ENCODE assay signal across 8 cellular contexts in genomic region chr17:77957215-77957868, GRCh38. TPM values are rescaled to one million over a fixed set of nuclear protein-coding genes. Genes with fewer than 3 reads are reported as not detected.
DNase-seq lines count a peak whose midpoint lies in the region; ATAC-seq and TF ChIP-seq lines count a peak whose summit lies in the region.

No MANE protein-coding gene starts in this region.

- peak in 2 of 7 experiments; percentile 12 to 52 for DNase-seq in CD8-positive, alpha-beta T cell
- DNase-seq in HFFc6 = no peak
- DNase-seq in fibroblast of pulmonary artery (ENCODE audit: low read depth) = peak; percentile 28
- no peak for DNase-seq in progenitor cell of endocrine pancreas (ENCODE audit: low spot score, unreplicated experiment)
- no peak for DNase-seq in NCI-H2171 (lab: John Stamatoyannopoulos, UW)
- DNase-seq in ureter (ENCODE audit: low spot score) = no peak
- DNase-seq in T1000 (lab: John Stamatoyannopoulos, UW) = no peak

- no peak for TF ChIP-seq CTCF in CD8-positive, alpha-beta T cell (IDR thresholded peaks at IDR 0.05)
- TF ChIP-seq CTCF in HFFc6 (IDR thresholded peaks at IDR 0.05) (no peak), VCaP (conservative IDR thresholded peaks at IDR 0.05) (no peak), fibroblast of pulmonary artery (IDR thresholded peaks at IDR 0.05; ENCODE audit: low read length, missing control alignments) (no peak), progenitor cell of endocrine pancreas (IDR thresholded peaks at IDR 0.05; ENCODE audit: unreplicated experiment) (no peak)

- H3K36me3 ChIP-seq in CD8-positive, alpha-beta T cell (ENCODE audit: insufficient read depth, low read length) = no peaks in the 10 kb centered on the region

- H3K27me3 Mint-ChIP-seq in CD8-positive, alpha-beta T cell (ENCODE audit: low read depth) = no peaks in the 10 kb centered on the region
- peaks cover 50% of the 10 kb centered on the region for H3K27me3 Mint-ChIP-seq in HFFc6 (ENCODE audit: insufficient read depth)
- H3K27me3 Mint-ChIP-seq in progenitor cell of endocrine pancreas = peaks cover 49% of the 10 kb centered on the region

- H3K4me1 ChIP-seq in CD8-positive, alpha-beta T cell (ENCODE audit: insufficient read depth, low read length) = peaks cover 29% of the 10 kb centered on the region

- H3K27ac Mint-ChIP-seq in CD8-positive, alpha-beta T cell = peak overlapping the region; percentile 91
- no peak overlapping the region; the same call in 1 of the 2 replicates for H3K27ac Mint-ChIP-seq in HFFc6
- peak overlapping the region; percentile 76 for H3K27ac Mint-ChIP-seq in progenitor cell of endocrine pancreas

- H3K4me3 Mint-ChIP-seq in CD8-positive, alpha-beta T cell = peak overlapping the region; percentile 88
- H3K4me3 Mint-ChIP-seq in HFFc6 (peak overlapping the region; percentile 97), progenitor cell of endocrine pancreas (ENCODE audit: low read depth) (peak overlapping the region; percentile 87)

- no peak for ATAC-seq in CD8-positive, alpha-beta T cell

- no peaks in the 10 kb centered on the region for H3K27me3 ChIP-seq in CD8-positive, alpha-beta T cell (ENCODE audit: insufficient read depth, low read length)

- CTCF ChIA-PET in CD8-positive, alpha-beta T cell (lab: Charles Lee) = interaction anchor here (0.8 to 2.1 kb wide), 7 partner anchors 41 to 415 kb away, joined by 3 to 7 read pairs (median 4); no protein-coding TSS in a partner anchor

- peaks cover 32% of the 10 kb centered on the region for H3K4me1 Mint-ChIP-seq in CD8-positive, alpha-beta T cell (ENCODE audit: low read depth)
- peaks cover 23% of the 10 kb centered on the region for H3K4me1 Mint-ChIP-seq in HFFc6 (ENCODE audit: low read depth)
- peaks cover 13% of the 10 kb centered on the region for H3K4me1 Mint-ChIP-seq in progenitor cell of endocrine pancreas (ENCODE audit: low read depth)

- POLR2A ChIA-PET in CD8-positive, alpha-beta T cell (lab: Charles Lee) = interaction anchor here (0.7 to 3.9 kb wide), 38 partner anchors 9 to 581 kb away, joined by 3 to 138 read pairs (median 9); partner anchors contain the start of genes TMC6 and TMC8

- H3K4me3 ChIP-seq in CD8-positive, alpha-beta T cell (ENCODE audit: low read depth, low read length) = peak overlapping the region; percentile 81
- peak overlapping the region; percentile 62 for H3K4me3 ChIP-seq in fibroblast of pulmonary artery (replicated peaks; ENCODE audit: low read depth, low read length)

- H3K27ac ChIP-seq in CD8-positive, alpha-beta T cell (ENCODE audit: low read depth, low read length) = peak overlapping the region; percentile 79
- peak overlapping the region; percentile 93 for H3K27ac ChIP-seq in VCaP

- no peaks in the 10 kb centered on the region for H3K9me3 Mint-ChIP-seq in CD8-positive, alpha-beta T cell
- H3K9me3 Mint-ChIP-seq in HFFc6 (no peaks in the 10 kb centered on the region), progenitor cell of endocrine pancreas (ENCODE audit: low read depth) (no peaks in the 10 kb centered on the region)

- H3K9me3 ChIP-seq in CD8-positive, alpha-beta T cell (ENCODE audit: low read length) = no peaks in the 10 kb centered on the region

- intact Hi-C loops in CD8-positive, alpha-beta T cell (cut with DNase I, micrococcal nuclease) = loop anchor here (1.0 to 5.0 kb wide), 5 partner anchors 69 to 625 kb away; no protein-coding TSS in a partner anchor

- peaks cover 15% of the 10 kb centered on the region for H3K36me3 Mint-ChIP-seq in CD8-positive, alpha-beta T cell
- no peaks in the 10 kb centered on the region; the same call in 1 of the 2 replicates for H3K36me3 Mint-ChIP-seq in HFFc6 (ENCODE audit: low read depth)
- H3K36me3 Mint-ChIP-seq in progenitor cell of endocrine pancreas (ENCODE audit: insufficient read depth) = peaks cover 1% of the 10 kb centered on the region

RNA-seq across cellular contexts. Expression of gene TNRC6C, which starts 1.2 kb away (rescaled TPM):
- total RNA-seq in CD8-positive, alpha-beta T cell = 10 to 100 TPM; 49.3 to 53.8 TPM
- 1 to 10 TPM; 6.3 to 9.0 (median 7.5) TPM for total RNA-seq in HFFc6 (2021; fragmentation: NEBNext Ultra II Directional; extraction: Animal tissue kit (Norgen Biotek cat#: 25700))
- 37.4 and 38.3 TPM in 2 replicates for total RNA-seq in progenitor cell of endocrine pancreas
- total RNA-seq in ureter = 36.7 TPM
